Comparison of ENCODE assay signal across 18 cellular contexts in genomic region chr2:46902465-46902864, GRCh38. TPM values are rescaled to one million over a fixed set of nuclear protein-coding genes. Genes with fewer than 3 reads are reported as not detected.
DNase-seq lines count a peak whose midpoint lies in the region; ATAC-seq and TF ChIP-seq lines count a peak whose summit lies in the region.
"Had no signal": no experiment of that assay in that cellular context is flagged by ENCODE, and none has a peak within 500 bp of the region (broad histone marks: within the 10 kb centered on the region; RNA-seq: fewer than 3 reads in every experiment).

No MANE protein-coding gene starts in this region.

- TF ChIP-seq CTCF in CD8-positive, alpha-beta T cell (IDR thresholded peaks at IDR 0.05), result no peak
- TF ChIP-seq CTCF in PC-9 (conservative IDR thresholded peaks at IDR 0.05), result no peak

- no peaks in the 10 kb centered on the region for H3K9me2 ChIP-seq in PC-9 (ENCODE audit: insufficient read depth)

- H3K4me1 Mint-ChIP-seq in CD8-positive, alpha-beta T cell (ENCODE audit: low read depth), result no peaks in the 10 kb centered on the region
- H3K4me1 Mint-ChIP-seq in memory B cell, result peaks cover 15% of the 10 kb centered on the region
- H3K4me1 Mint-ChIP-seq in stimulated activated naive B cell treated with anti-CD40 and anti-IgM and Interleukin-4, amounts not matched to agents 10 μg/mL and 1 μg/mL and 100 μg/mL, for 72 hours, result peaks cover 25 to 55% of the 10 kb centered on the region in 2 donors

- H3K27me3 ChIP-seq in CD8-positive, alpha-beta T cell (ENCODE audit: insufficient read depth, low read length), result no peaks in the 10 kb centered on the region
- H3K27me3 ChIP-seq in PC-9 (ENCODE audit: insufficient read depth, low read depth), result no peaks in the 10 kb centered on the region
- H3K27me3 ChIP-seq: SJCRH30 had no signal

- DNase-seq in CD8-positive, alpha-beta T cell, result no peak
- DNase-seq in PC-9, result no peak
- no peak for DNase-seq in memory B cell (ENCODE audit: low spot score in 2 of 2)
- no peak for DNase-seq in stimulated activated naive B cell treated with anti-CD40 and anti-IgM and Interleukin-4, amounts not matched to agents 10 μg/mL and 1 μg/mL and 100 μg/mL, for 72 hours
- DNase-seq in SW 1271 (lab: John Stamatoyannopoulos, UW), result no peak
- DNase-seq in DMS 273 treated with DMSO at 0.1 percent for 48 hours (lab: John Stamatoyannopoulos, UW), result no peak
- DNase-seq in NCI-H2171 (lab: John Stamatoyannopoulos, UW), result no peak
- DNase-seq: C1 segment of cervical spinal cord, DMS79, KG1, NCI-H1105 treated with DMSO at 0.1 percent for 48 hours, NCI-H1694, NCI-H2081, NCI-H2171 treated with DMSO at 0.1 percent for 48 hours, NCI-H524 treated with DMSO at 0.1 percent for 48 hours, NCI-H82, SJCRH30, T-helper 1 cell had no signal

- POLR2A ChIA-PET in CD8-positive, alpha-beta T cell (lab: Charles Lee), result no interaction called here
- POLR2A ChIA-PET in PC-9 (lab: Charles Lee; ENCODE audit: unreplicated experiment), result no interaction called here

- CTCF ChIA-PET in CD8-positive, alpha-beta T cell (lab: Charles Lee), result interaction anchor here (1.1 kb wide), 1 partner anchor 252 kb away, joined by 3 read pairs; no protein-coding TSS in a partner anchor
- CTCF ChIA-PET in PC-9 (lab: Charles Lee), result no interaction called here

- no peak overlapping the region for H2AFZ ChIP-seq in PC-9

- no peak overlapping the region for H3K4me3 ChIP-seq in CD8-positive, alpha-beta T cell (ENCODE audit: low read depth, low read length)
- H3K4me3 ChIP-seq in PC-9, result no peak overlapping the region
- H3K4me3 ChIP-seq: SJCRH30 had no signal

- no peak overlapping the region for H3K4me2 ChIP-seq in PC-9

- ATAC-seq in CD8-positive, alpha-beta T cell, result no peak
- no peak for ATAC-seq in memory B cell (ENCODE audit: low read depth)
- ATAC-seq in stimulated activated naive B cell treated with anti-CD40 and anti-IgM and Interleukin-4, amounts not matched to agents 10 μg/mL and 1 μg/mL and 100 μg/mL, for 72 hours (replicated peaks), result peak; percentile 71 to 78

- peaks cover 15% of the 10 kb centered on the region for H3K79me2 ChIP-seq in PC-9 (ENCODE audit: low read depth)

- no peak overlapping the region for H3K27ac ChIP-seq in CD8-positive, alpha-beta T cell (ENCODE audit: low read depth, low read length)
- no peak overlapping the region for H3K27ac ChIP-seq in PC-9
- H3K27ac ChIP-seq: SJCRH30 had no signal

- intact Hi-C loops in CD8-positive, alpha-beta T cell (cut with DNase I, micrococcal nuclease), result no loop called here
- intact Hi-C loops in PC-9 (cut with micrococcal nuclease; ENCODE audit: unreplicated experiment), result no loop called here

- no peaks in the 10 kb centered on the region for H3K9me3 Mint-ChIP-seq in CD8-positive, alpha-beta T cell
- H3K9me3 Mint-ChIP-seq in memory B cell, result peaks cover 1% of the 10 kb centered on the region
- peaks cover 4 to 8% of the 10 kb centered on the region in 2 donors for H3K9me3 Mint-ChIP-seq in stimulated activated naive B cell treated with anti-CD40 and anti-IgM and Interleukin-4, amounts not matched to agents 10 μg/mL and 1 μg/mL and 100 μg/mL, for 72 hours

- H3F3A ChIP-seq in PC-9 (ENCODE audit: insufficient read depth, low read depth), result peaks cover 62% of the 10 kb centered on the region

- no peaks in the 10 kb centered on the region for H3K9me3 ChIP-seq in CD8-positive, alpha-beta T cell (ENCODE audit: low read length)
- H3K9me3 ChIP-seq in PC-9 (ENCODE audit: insufficient read depth, low read depth), result no peaks in the 10 kb centered on the region
- H3K9me3 ChIP-seq: SJCRH30 had no signal

- H4K20me1 ChIP-seq in PC-9 (ENCODE audit: insufficient read depth), result peaks cover 5% of the 10 kb centered on the region; the same call in 1 of the 2 replicates

- H3K27ac Mint-ChIP-seq in CD8-positive, alpha-beta T cell, result peak overlapping the region; percentile 83
- H3K27ac Mint-ChIP-seq in memory B cell, result peak overlapping the region; percentile 79
- peak overlapping the region; percentile 52 for H3K27ac Mint-ChIP-seq in stimulated activated naive B cell treated with anti-CD40 and anti-IgM and Interleukin-4, amounts not matched to agents 10 μg/mL and 1 μg/mL and 100 μg/mL, for 72 hours

- H3K27me3 Mint-ChIP-seq in CD8-positive, alpha-beta T cell (ENCODE audit: low read depth), result no peaks in the 10 kb centered on the region
- no peaks in the 10 kb centered on the region for H3K27me3 Mint-ChIP-seq in memory B cell
- no peaks in the 10 kb centered on the region for H3K27me3 Mint-ChIP-seq in stimulated activated naive B cell treated with anti-CD40 and anti-IgM and Interleukin-4, amounts not matched to agents 10 μg/mL and 1 μg/mL and 100 μg/mL, for 72 hours

- no peaks in the 10 kb centered on the region for H3K4me1 ChIP-seq in CD8-positive, alpha-beta T cell (ENCODE audit: insufficient read depth, low read length)
- no peaks in the 10 kb centered on the region for H3K4me1 ChIP-seq in PC-9 (replicated peaks; ENCODE audit: insufficient read depth)
- H3K4me1 ChIP-seq: SJCRH30 had no signal

- H3K4me3 Mint-ChIP-seq in CD8-positive, alpha-beta T cell, result no peak overlapping the region
- no peak overlapping the region for H3K4me3 Mint-ChIP-seq in memory B cell
- no peak overlapping the region for H3K4me3 Mint-ChIP-seq in stimulated activated naive B cell treated with anti-CD40 and anti-IgM and Interleukin-4, amounts not matched to agents 10 μg/mL and 1 μg/mL and 100 μg/mL, for 72 hours

- peaks cover 43% of the 10 kb centered on the region for H3K36me3 Mint-ChIP-seq in CD8-positive, alpha-beta T cell
- H3K36me3 Mint-ChIP-seq in memory B cell, result peaks cover 31% of the 10 kb centered on the region
- H3K36me3 Mint-ChIP-seq in stimulated activated naive B cell treated with anti-CD40 and anti-IgM and Interleukin-4, amounts not matched to agents 10 μg/mL and 1 μg/mL and 100 μg/mL, for 72 hours, result peaks cover 44 to 63% of the 10 kb centered on the region in 2 donors

- H3K36me3 ChIP-seq in CD8-positive, alpha-beta T cell (ENCODE audit: insufficient read depth, low read length), result peaks cover 7% of the 10 kb centered on the region
- H3K36me3 ChIP-seq in PC-9 (ENCODE audit: low read depth), result peaks cover 30% of the 10 kb centered on the region

- TSS peak; percentile 1 for BruUV-seq in PC-9 (replicated peaks; lab: Mats Ljungman, UMichigan)

RNA-seq across cellular contexts. Expression of gene MCFD2, which starts 13.1 kb away (rescaled TPM):
- total RNA-seq in CD8-positive, alpha-beta T cell, result 10 to 100 TPM; 35.5 to 40.3 TPM
- 127 and 163 TPM in 2 replicates for total RNA-seq in PC-9 (2021)

RNA-seq across cellular contexts. Expression of gene TTC7A, which starts 38.6 kb away (rescaled TPM):
- 10 to 100 TPM; 53.7 to 53.8 TPM for total RNA-seq in CD8-positive, alpha-beta T cell
- 66.8 and 80.9 TPM in 2 replicates for total RNA-seq in PC-9 (2021)

Comparison
In these comparisons a context has a peak if more than half of its experiments do, and no peak if none do; other contexts are left out.
1. ATAC-seq: peak in stimulated activated naive B cell treated with anti-CD40 and anti-IgM and Interleukin-4, amounts not matched to agents 10 μg/mL and 1 μg/mL and 100 μg/mL, for 72 hours (2 of 2); none in CD8-positive, alpha-beta T cell (single experiment) and memory B cell (single experiment).
2. Peak in every context shown above with its lines, with median percentiles within 50 percentile points of each other: H3K27ac Mint-ChIP-seq.